In the genomic region with DNA sequence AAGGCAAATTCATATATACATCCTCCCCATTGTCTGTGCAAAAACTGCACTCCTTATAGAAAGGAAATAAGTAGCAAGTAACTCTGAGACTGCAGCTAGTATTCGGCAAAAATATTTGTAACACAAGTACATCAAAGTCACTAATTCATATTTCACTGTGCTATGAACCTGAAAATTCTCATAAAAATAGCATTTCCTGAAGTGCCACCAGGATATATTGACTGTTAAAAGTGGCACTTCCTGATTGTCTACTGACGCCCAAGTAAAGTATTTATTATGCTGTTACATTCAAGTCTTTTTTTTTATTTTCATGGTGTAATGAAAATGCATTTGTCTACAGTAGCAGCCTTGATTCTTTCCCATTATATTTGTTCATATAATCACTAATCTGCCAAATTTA, we compare ENCODE assay signal across 17 cellular contexts.
DNase-seq lines count a peak whose midpoint lies in the region; ATAC-seq, FAIRE-seq and TF ChIP-seq lines count a peak whose summit lies in the region.
"Had no signal": no experiment of that assay in that cellular context is flagged by ENCODE, and none has a peak within 500 bp of the region (broad histone marks: within the 10 kb centered on the region; RNA-seq: fewer than 3 reads in every experiment).

No MANE protein-coding gene starts in this region.

- no peaks in the 10 kb centered on the region for H3K36me3 ChIP-seq in BLaER1 treated with 17β-estradiol and CSF1 and Interleukin-3, amounts not matched to agents 10 nM and 100 nM
- H3K36me3 ChIP-seq in MM.1S (replicated peaks; ENCODE audit: insufficient read depth, low read length) = no peaks in the 10 kb centered on the region
- H3K36me3 ChIP-seq in endothelial cell of umbilical vein (ENCODE audit: control insufficient read depth in 2 of 2, extremely low read depth in 1 of 2, insufficient read depth in 2 of 2, low read length in 2 of 2) = no peaks in the 10 kb centered on the region
- no peaks in the 10 kb centered on the region for H3K36me3 ChIP-seq in SK-N-SH (replicated peaks in 1 of 2; ENCODE audit: control insufficient read depth in 1 of 2, insufficient read depth in 2 of 2, low read length in 1 of 2)

- no peaks in the 10 kb centered on the region for H3K9me3 ChIP-seq in BLaER1 treated with 17β-estradiol and CSF1 and Interleukin-3, amounts not matched to agents 10 nM and 100 nM (replicated peaks in 1 of 11)
- no peaks in the 10 kb centered on the region for H3K9me3 ChIP-seq in MM.1S (replicated peaks; ENCODE audit: insufficient read depth, low read length)
- H3K9me3 ChIP-seq in endothelial cell of umbilical vein (replicated peaks; ENCODE audit: control insufficient read depth, insufficient read depth, low read length) = no peaks in the 10 kb centered on the region
- H3K9me3 ChIP-seq in SK-N-SH = no peaks in the 10 kb centered on the region

- H3K9ac ChIP-seq in BLaER1 treated with 17β-estradiol and CSF1 and Interleukin-3, amounts not matched to agents 10 nM and 100 nM = no peak overlapping the region
- H3K9ac ChIP-seq in MM.1S (ENCODE audit: low read length) (no peak overlapping the region), endothelial cell of umbilical vein (replicated peaks; ENCODE audit: extremely low read depth, insufficient read depth, low read length) (no peak overlapping the region), SK-N-SH (no peak overlapping the region)

- TF ChIP-seq POLR2A in endothelial cell of umbilical vein (IDR thresholded peaks at IDR 0.05; ENCODE audit: low read depth, low read length) = no peak

- dilution Hi-C loops in endothelial cell of umbilical vein (cut with MboI; ENCODE audit: extremely low pct_ligation_motif_present, low sequenced_read_pairs) = no loop called here

- H3K27ac ChIP-seq in BLaER1 treated with 17β-estradiol and CSF1 and Interleukin-3, amounts not matched to agents 10 nM and 100 nM = no peak overlapping the region
- H3K27ac ChIP-seq in MM.1S (ENCODE audit: low read length) (no peak overlapping the region), endothelial cell of umbilical vein (ENCODE audit: insufficient read depth, low read depth, low read length) (no peak overlapping the region), SK-N-SH (ENCODE audit: low read depth in 2 of 2, low read length in 1 of 2) (no peak overlapping the region)
- H3K27ac ChIP-seq: HL-60 had no signal

- intact Hi-C loops in endothelial cell of umbilical vein (cut with micrococcal nuclease) = no loop called here
- intact Hi-C loops in natural killer cell (cut with micrococcal nuclease) = no loop called here

- TF ChIP-seq CTCF in MM.1S (IDR thresholded peaks at IDR 0.05; ENCODE audit: low read length) (no peak), endothelial cell of umbilical vein (IDR thresholded peaks at IDR 0.05; ENCODE audit: extremely low read depth in 1 of 2, insufficient read depth in 1 of 2, low read depth in 1 of 2, low read length in 2 of 2) (no peak), natural killer cell (IDR thresholded peaks at IDR 0.05) (no peak), SK-N-SH (IDR thresholded peaks at IDR 0.05) (no peak)

- ATAC-seq in natural killer cell = no peak
- ATAC-seq: K562 had no signal

- H3F3A ChIP-seq in MM.1S (ENCODE audit: insufficient read depth, low read length) (no peaks in the 10 kb centered on the region), SK-N-SH (replicated peaks; ENCODE audit: insufficient read depth) (no peaks in the 10 kb centered on the region)

- H3K36me3 Mint-ChIP-seq in natural killer cell = no peaks in the 10 kb centered on the region
- H3K36me3 Mint-ChIP-seq: CD4-positive, CD25-positive, alpha-beta regulatory T cell had no signal

- POLR2A ChIA-PET in endothelial cell of umbilical vein (lab: Charles Lee) (no interaction called here), SK-N-SH (lab: Yijun Ruan, JAX) (no interaction called here)

- CTCF ChIA-PET in endothelial cell of umbilical vein (lab: Charles Lee) = interaction anchor here (1.0 kb wide), 1 partner anchor 10 kb away, joined by 3 read pairs; no protein-coding TSS in a partner anchor
- CTCF ChIA-PET in SK-N-SH (lab: Yijun Ruan, JAX) = interaction anchor here (0.7 kb wide), 1 partner anchor 592 kb away, joined by 3 read pairs; no protein-coding TSS in a partner anchor

- 84% methylated on average over 2 of the region's 2 CpGs for WGBS in SK-N-SH (ENCODE audit: low lambda C conversion rate)

- peaks cover 8 to 13% of the 10 kb centered on the region in 2 donors for H3K27me3 Mint-ChIP-seq in natural killer cell (ENCODE audit: low read depth in 2 of 2)

- H4K20me1 ChIP-seq in BLaER1 treated with 17β-estradiol and CSF1 and Interleukin-3, amounts not matched to agents 10 nM and 100 nM = no peaks in the 10 kb centered on the region
- H4K20me1 ChIP-seq in MM.1S (ENCODE audit: insufficient read depth, low read length) (no peaks in the 10 kb centered on the region), endothelial cell of umbilical vein (replicated peaks; ENCODE audit: control insufficient read depth, extremely low read depth, insufficient read depth, low read length) (no peaks in the 10 kb centered on the region), SK-N-SH (ENCODE audit: insufficient read depth) (no peaks in the 10 kb centered on the region)

- H3K4me3 Mint-ChIP-seq in natural killer cell = no peak overlapping the region
- H3K4me3 Mint-ChIP-seq: CD4-positive, CD25-positive, alpha-beta regulatory T cell; HFFc6 had no signal

- TF ChIP-seq EP300 in SK-N-SH (IDR thresholded peaks at IDR 0.05; ENCODE audit: borderline replicate concordance in 1 of 2, low read depth in 1 of 2, low read length in 1 of 2) = no peak

- H3K9me3 Mint-ChIP-seq in natural killer cell = no peaks in the 10 kb centered on the region
- H3K9me3 Mint-ChIP-seq: HFFc6 had no signal

- no peaks in the 10 kb centered on the region for H3K79me2 ChIP-seq in MM.1S (ENCODE audit: low read length)
- H3K79me2 ChIP-seq in endothelial cell of umbilical vein (ENCODE audit: control insufficient read depth, insufficient read depth, low read length) = no peaks in the 10 kb centered on the region
- H3K79me2 ChIP-seq in SK-N-SH (ENCODE audit: insufficient read depth) = no peaks in the 10 kb centered on the region; the same call in 1 of the 2 replicates

- no peaks in the 10 kb centered on the region for H3K9me1 ChIP-seq in endothelial cell of umbilical vein (replicated peaks; ENCODE audit: control insufficient read depth, extremely low read depth, insufficient read depth, low read length)

- H3K4me1 Mint-ChIP-seq in natural killer cell = peaks cover 0 to 5% of the 10 kb centered on the region in 2 donors

- H2AFZ ChIP-seq in MM.1S (ENCODE audit: low read length) (no peak overlapping the region), endothelial cell of umbilical vein (ENCODE audit: low read depth, low read length) (no peak overlapping the region), SK-N-SH (ENCODE audit: low read depth) (no peak overlapping the region)

- FAIRE-seq in endothelial cell of umbilical vein (lab: Jason Lieb, UNC) = no peak
- FAIRE-seq: A204.1, G401.6, GM12891, GM19239, K562 had no signal

- peaks cover 0 to 21% (median 11%) of the 10 kb centered on the region in 10 experiments; a peak in 11 of 20 replicates for H3K4me1 ChIP-seq in BLaER1 treated with 17β-estradiol and CSF1 and Interleukin-3, amounts not matched to agents 10 nM and 100 nM
- no peaks in the 10 kb centered on the region for H3K4me1 ChIP-seq in MM.1S (ENCODE audit: low read length)
- peaks cover 4% of the 10 kb centered on the region for H3K4me1 ChIP-seq in endothelial cell of umbilical vein (ENCODE audit: control insufficient read depth, extremely low read depth, insufficient read depth, low read length)
- H3K4me1 ChIP-seq in SK-N-SH (ENCODE audit: control insufficient read depth in 1 of 2, insufficient read depth in 2 of 2, low read depth in 1 of 2, low read length in 1 of 2) = peaks cover 0 to 22% of the 10 kb centered on the region in 2 experiments; a peak in 1 of 4 replicates

- DNase-seq in MM.1S (peak; percentile 5), endothelial cell of umbilical vein (ENCODE audit: low read depth, low spot score) (peak; percentile 2), natural killer cell (no peak), DMS114 treated with DMSO at 0.1 percent for 48 hours (lab: John Stamatoyannopoulos, UW; ENCODE audit: unreplicated experiment) (no peak), SK-N-SH (no peak), kidney glomerular epithelial cell (lab: John Stamatoyannopoulos, UW) (no peak)
- DNase-seq: CD4-positive, CD25-positive, alpha-beta regulatory T cell; EL; HCEC 1CT; HFFc6 had no signal

- no peak overlapping the region for H3K27ac Mint-ChIP-seq in natural killer cell
- H3K27ac Mint-ChIP-seq: CD4-positive, CD25-positive, alpha-beta regulatory T cell; HFFc6 had no signal

- no TSS peak for BruUV-seq in endothelial cell of umbilical vein (replicated peaks; lab: Mats Ljungman, UMichigan)

- H3K4me3 ChIP-seq in BLaER1 treated with 17β-estradiol and CSF1 and Interleukin-3, amounts not matched to agents 10 nM and 100 nM = no peak overlapping the region
- H3K4me3 ChIP-seq in MM.1S (ENCODE audit: low read length) (no peak overlapping the region), endothelial cell of umbilical vein (replicated peaks in 1 of 3; ENCODE audit: insufficient read depth in 1 of 3, low read depth in 1 of 3, low read length in 3 of 3) (no peak overlapping the region), SK-N-SH (ENCODE audit: low read depth in 2 of 2, low read length in 1 of 2) (no peak overlapping the region)
- H3K4me3 ChIP-seq: K562 had no signal

- no peaks in the 10 kb centered on the region for H3K27me3 ChIP-seq in BLaER1 treated with 17β-estradiol and CSF1 and Interleukin-3, amounts not matched to agents 10 nM and 100 nM
- H3K27me3 ChIP-seq in MM.1S (replicated peaks; ENCODE audit: insufficient read depth, low read length) (no peaks in the 10 kb centered on the region), endothelial cell of umbilical vein (ENCODE audit: control insufficient read depth in 2 of 2, insufficient read depth in 2 of 2, low read length in 2 of 2) (no peaks in the 10 kb centered on the region), SK-N-SH (ENCODE audit: insufficient read depth) (no peaks in the 10 kb centered on the region)

- peak overlapping the region in 8 of 11 experiments; percentile 0 to 73 (median 38); a peak in 10 of 22 replicates for H3K4me2 ChIP-seq in BLaER1 treated with 17β-estradiol and CSF1 and Interleukin-3, amounts not matched to agents 10 nM and 100 nM
- no peak overlapping the region for H3K4me2 ChIP-seq in MM.1S (ENCODE audit: low read depth, low read length)
- no peak overlapping the region for H3K4me2 ChIP-seq in endothelial cell of umbilical vein (ENCODE audit: insufficient read depth, low read length)
- no peak overlapping the region for H3K4me2 ChIP-seq in SK-N-SH

- H3K9me2 ChIP-seq in MM.1S (replicated peaks; ENCODE audit: insufficient read depth, low read length) (no peaks in the 10 kb centered on the region), SK-N-SH (no peaks in the 10 kb centered on the region)

- TF ChIP-seq RAD21 in SK-N-SH (IDR thresholded peaks at IDR 0.05; ENCODE audit: low read length) = no peak

TF ChIP-seq in endothelial cell of umbilical vein, 7 proteins besides CTCF, POLR2A, EP300 and RAD21 (continues in another document):
- TF ChIP-seq GATA2 (IDR thresholded peaks at IDR 0.05; ENCODE audit: insufficient read depth, insufficient read length, low read depth, low read length) = no peak

TF ChIP-seq in SK-N-SH, 30 proteins besides CTCF, POLR2A, EP300 and RAD21:
- TF ChIP-seq RXRA (IDR thresholded peaks at IDR 0.05; ENCODE audit: borderline replicate concordance, low read depth) = no peak
- TF ChIP-seq FOXM1 (IDR thresholded peaks at IDR 0.05; ENCODE audit: low read depth) = no peak
- no peak for TF ChIP-seq RCOR1 (IDR thresholded peaks at IDR 0.05; ENCODE audit: low read length)

Comparison
In these comparisons a context has a peak if more than half of its experiments do, and no peak if none do; other contexts are left out.
1. H3K4me2 ChIP-seq: peak in BLaER1 treated with 17β-estradiol and CSF1 and Interleukin-3, amounts not matched to agents 10 nM and 100 nM (8 of 11); none in MM.1S (single experiment), endothelial cell of umbilical vein (single experiment) and SK-N-SH (single experiment).
2. DNase-seq: peak in MM.1S (single experiment) and endothelial cell of umbilical vein (single experiment); none in natural killer cell (single experiment), DMS114 treated with DMSO at 0.1 percent for 48 hours (single experiment), SK-N-SH (single experiment) and kidney glomerular epithelial cell (single experiment).